ENCODE assay signal across 17 cellular contexts in the genomic region with DNA sequence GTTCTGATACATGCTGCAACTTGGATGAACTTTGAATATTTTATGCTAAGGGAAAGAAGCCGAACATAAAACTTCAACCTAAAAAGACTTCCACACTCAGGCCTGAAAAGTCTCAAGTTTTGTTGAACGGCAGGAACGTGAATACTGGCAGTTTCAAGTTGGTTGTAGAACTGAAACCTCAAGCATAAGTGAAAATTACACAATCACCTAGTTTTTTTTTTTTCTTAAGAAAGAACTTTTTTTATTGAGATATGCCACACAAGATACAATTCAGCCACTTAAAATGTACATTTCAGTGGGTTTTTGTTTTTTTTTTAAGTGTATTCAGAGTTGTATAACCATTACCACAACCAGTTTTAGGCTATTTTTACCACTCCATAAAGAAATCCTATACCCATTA. TPM values are rescaled to one million over a fixed set of nuclear protein-coding genes. Genes with fewer than 3 reads are reported as not detected.
"Had no signal": no experiment of that assay in that cellular context is flagged by ENCODE, and none has a peak within 500 bp of the region (broad histone marks: within the 10 kb centered on the region; RNA-seq: fewer than 3 reads in every experiment).

No MANE protein-coding gene starts in this region.

- H3K9me3 ChIP-seq: colonic mucosa, lower lobe of right lung, pancreas had no signal

- H3K9me3 Mint-ChIP-seq: stimulated activated naive CD8-positive, alpha-beta T cell treated with anti-CD3 and anti-CD28 coated beads, Interleukin-15, amount 100 ng/mL, for 72 hours; type B pancreatic cell had no signal

- H3K27ac ChIP-seq: colonic mucosa, lower lobe of right lung, pancreas, VCaP had no signal

- H3K27me3 Mint-ChIP-seq: activated CD4-positive, alpha-beta memory T cell treated with anti-CD3 and anti-CD28 coated beads for 36 hours; activated CD4-positive, alpha-beta T cell treated with anti-CD3 and anti-CD28 coated beads for 36 hours; activated naive CD8-positive, alpha-beta T cell; stimulated activated naive CD8-positive, alpha-beta T cell treated with anti-CD3 and anti-CD28 coated beads, Interleukin-15, amount 100 ng/mL, for 72 hours; type B pancreatic cell had no signal

- H3K27me3 ChIP-seq: colonic mucosa, pancreas had no signal

- H3K4me1 ChIP-seq: colonic mucosa, lower lobe of right lung, pancreas had no signal

- H3K4me3 Mint-ChIP-seq: activated CD4-positive, alpha-beta memory T cell treated with anti-CD3 and anti-CD28 coated beads for 36 hours; activated CD4-positive, alpha-beta T cell treated with anti-CD3 and anti-CD28 coated beads for 36 hours; activated naive CD8-positive, alpha-beta T cell; stimulated activated naive CD8-positive, alpha-beta T cell treated with anti-CD3 and anti-CD28 coated beads, Interleukin-15, amount 100 ng/mL, for 72 hours; type B pancreatic cell had no signal

- H3K27ac Mint-ChIP-seq: activated CD4-positive, alpha-beta memory T cell treated with anti-CD3 and anti-CD28 coated beads for 36 hours; activated CD4-positive, alpha-beta T cell treated with anti-CD3 and anti-CD28 coated beads for 36 hours; stimulated activated naive CD8-positive, alpha-beta T cell treated with anti-CD3 and anti-CD28 coated beads, Interleukin-15, amount 100 ng/mL, for 72 hours; type B pancreatic cell had no signal

- DNase-seq: activated CD4-positive, alpha-beta memory T cell treated with anti-CD3 and anti-CD28 coated beads for 36 hours; activated CD4-positive, alpha-beta T cell treated with anti-CD3 and anti-CD28 coated beads for 36 hours; activated gamma-delta T cell treated with Interleukin-2 at 50 U/mL for 16 hours; activated T-cell treated with anti-CD3 and anti-CD28 coated beads, Interleukin-2, amount 50 U/mL, for 48 hours; amniotic stem cell; colonic mucosa; left colon; lower lobe of right lung; midbrain; pancreas; stimulated activated naive CD8-positive, alpha-beta T cell treated with anti-CD3 and anti-CD28 coated beads, Interleukin-15, amount 100 ng/mL, for 72 hours; T1000 had no signal

- H3K36me3 ChIP-seq: colonic mucosa had no signal

- H3K4me3 ChIP-seq: colonic mucosa, lower lobe of right lung, pancreas had no signal

- ATAC-seq: activated CD4-positive, alpha-beta T cell treated with anti-CD3 and anti-CD28 coated beads for 36 hours; esophagus mucosa; left colon; lower lobe of right lung; pancreas; sciatic nerve; stimulated activated naive CD8-positive, alpha-beta T cell treated with anti-CD3 and anti-CD28 coated beads, Interleukin-15, amount 100 ng/mL, for 72 hours had no signal

RNA-seq across cellular contexts. Expression of gene ADORA2A, which starts 50.8 kb away (rescaled TPM):
- total RNA-seq: esophagus mucosa had no signal
